In genomic region chr15:66923438-66923881, GRCh38 we compare ENCODE assay signal across 8 cellular contexts.
DNase-seq lines count a peak whose midpoint lies in the region; ATAC-seq, FAIRE-seq and TF ChIP-seq lines count a peak whose summit lies in the region.

No MANE protein-coding gene starts in this region.

- WGBS in A549 (ENCODE audit: missing lambda C conversion rate), result 54% methylated on average over 7 of the region's 7 CpGs

- no peak for TF ChIP-seq EP300 in A549 (IDR thresholded peaks at IDR 0.05)

- H3K27ac ChIP-seq in A549, result peak overlapping the region in 1 of 2 experiments; percentile 31; a peak in 2 of 6 replicates
- H3K27ac ChIP-seq in HEK293 (ENCODE audit: extremely low read depth, low read depth, low read length), result no peak overlapping the region

- H3K4me1 Mint-ChIP-seq in activated CD4-positive, alpha-beta T cell treated with anti-CD3 and anti-CD28 coated beads, Interleukin-2, amount 10 ng/mL, durations not matched to agents 24 days and 14 days, result peaks cover 9% of the 10 kb centered on the region
- H3K4me1 Mint-ChIP-seq in glutamatergic neuron (ENCODE audit: low read depth, unreplicated experiment), result no peaks in the 10 kb centered on the region

- H3K4me3 Mint-ChIP-seq in activated CD4-positive, alpha-beta T cell treated with anti-CD3 and anti-CD28 coated beads, Interleukin-2, amount 10 ng/mL, durations not matched to agents 24 days and 14 days, result no peak overlapping the region
- no peak overlapping the region for H3K4me3 Mint-ChIP-seq in glutamatergic neuron (ENCODE audit: unreplicated experiment)

- no peaks in the 10 kb centered on the region for H3K36me3 Mint-ChIP-seq in activated CD4-positive, alpha-beta T cell treated with anti-CD3 and anti-CD28 coated beads, Interleukin-2, amount 10 ng/mL, durations not matched to agents 24 days and 14 days (ENCODE audit: low read depth)
- H3K36me3 Mint-ChIP-seq in glutamatergic neuron (ENCODE audit: unreplicated experiment), result peaks cover 8% of the 10 kb centered on the region

- H3K4me2 ChIP-seq in A549, result no peak overlapping the region

- H3K4me3 ChIP-seq in A549 (no peak overlapping the region), HEK293 (ENCODE audit: low read depth, low read length) (no peak overlapping the region)

- ATAC-seq in A549 (peak; percentile 64 to 87; a peak in 3 of 6 replicates), GM19455 (IDR thresholded peaks at IDR 0.05; ENCODE audit: unreplicated experiment) (no peak)

- no peaks in the 10 kb centered on the region for H3K36me3 ChIP-seq in HEK293 (ENCODE audit: control insufficient read depth in 2 of 2, insufficient read depth in 1 of 2, low read length in 2 of 2)

- peaks cover 5% of the 10 kb centered on the region for H3K9me3 Mint-ChIP-seq in activated CD4-positive, alpha-beta T cell treated with anti-CD3 and anti-CD28 coated beads, Interleukin-2, amount 10 ng/mL, durations not matched to agents 24 days and 14 days
- peaks cover 2% of the 10 kb centered on the region for H3K9me3 Mint-ChIP-seq in glutamatergic neuron (ENCODE audit: unreplicated experiment)

- no peak for FAIRE-seq in A549 (lab: Jason Lieb, UNC)
- no peak for FAIRE-seq in GM19239 (lab: Jason Lieb, UNC)

- H3K27me3 Mint-ChIP-seq in activated CD4-positive, alpha-beta T cell treated with anti-CD3 and anti-CD28 coated beads, Interleukin-2, amount 10 ng/mL, durations not matched to agents 24 days and 14 days, result peaks cover 24% of the 10 kb centered on the region
- H3K27me3 Mint-ChIP-seq in glutamatergic neuron (ENCODE audit: unreplicated experiment), result peaks cover 2% of the 10 kb centered on the region

- H3K9me3 ChIP-seq in A549 (peaks cover 14% of the 10 kb centered on the region), HEK293 (ENCODE audit: control insufficient read depth, insufficient read depth, low read depth, low read length) (no peaks in the 10 kb centered on the region)

- POLR2A ChIA-PET in A549 (lab: Yijun Ruan, JAX), result no interaction called here
- POLR2A ChIA-PET in HEK293 (lab: Yijun Ruan, JAX), result no interaction called here

- DNase-seq in A549 (ENCODE audit: low read depth in 1 of 2, low spot score in 1 of 2) (peak; percentile 58 to 64), glutamatergic neuron (peak; percentile 60), GM19239 (ENCODE audit: insufficient read length, low spot score) (no peak), GM19240 (ENCODE audit: insufficient read length, low spot score) (no peak)
- peak; percentile 77 for DNase-seq in activated CD4-positive, alpha-beta T cell treated with anti-CD3 and anti-CD28 coated beads, Interleukin-2, amount 10 ng/mL, durations not matched to agents 24 days and 14 days
- peak; percentile 39 for DNase-seq in stimulated activated CD4-positive, alpha-beta T cell treated with anti-CD3 and anti-CD28 coated beads, Interleukin-4, amount 100 ng/mL, for 24 hours

- intact Hi-C loops in activated CD4-positive, alpha-beta T cell treated with anti-CD3 and anti-CD28 coated beads, Interleukin-2, amount 10 ng/mL, durations not matched to agents 24 days and 14 days (cut with micrococcal nuclease), result no loop called here

- TF ChIP-seq POLR2A in A549 (IDR thresholded peaks at IDR 0.05; ENCODE audit: low read length), result no peak

- no peak overlapping the region for H3K27ac Mint-ChIP-seq in activated CD4-positive, alpha-beta T cell treated with anti-CD3 and anti-CD28 coated beads, Interleukin-2, amount 10 ng/mL, durations not matched to agents 24 days and 14 days
- no peak overlapping the region for H3K27ac Mint-ChIP-seq in glutamatergic neuron (ENCODE audit: unreplicated experiment)

- H3K4me1 ChIP-seq in A549 (peaks cover 16% of the 10 kb centered on the region), HEK293 (ENCODE audit: control insufficient read depth, insufficient read depth, low read length) (no peaks in the 10 kb centered on the region)

- CTCF ChIA-PET in A549 (lab: Yijun Ruan, JAX) (interaction anchor here (2.4 to 20.9 kb wide), 2 partner anchors 8 to 20 kb away, joined by 16 to 261 read pairs; no protein-coding TSS in a partner anchor), HEK293 (lab: Yijun Ruan, JAX) (interaction anchor here (0.5 to 11.2 kb wide), 15 partner anchors 8 to 1599 kb away, joined by 3 to 108 read pairs (median 4); no protein-coding TSS in a partner anchor)

- peak; percentile 45; the same call in 2 of the 3 replicates for TF ChIP-seq CTCF in A549 (IDR thresholded peaks at IDR 0.05)
- TF ChIP-seq CTCF in HEK293 (tag by site-specific recombination; IDR thresholded peaks at IDR 0.05), result peak; percentile 62
- TF ChIP-seq CTCF in glutamatergic neuron (IDR thresholded peaks at IDR 0.05; ENCODE audit: partially characterized antibody, unreplicated experiment), result peak; percentile 62

- TF ChIP-seq RAD21 in A549 (conservative IDR thresholded peaks at IDR 0.05 in 1 of 2, IDR thresholded peaks at IDR 0.05 in 1 of 2), result peak; percentile 28 to 58; a peak in 4 of 5 replicates

TF ChIP-seq in A549, 52 proteins besides CTCF, POLR2A, EP300 and RAD21:
- TF ChIP-seq NR3C1 (IDR thresholded peaks at IDR 0.05) (no peak), JUNB (IDR thresholded peaks at IDR 0.05) (no peak), ZSCAN20 (CRISPR knock-in tag; IDR thresholded peaks at IDR 0.05) (no peak), HES2 (IDR thresholded peaks at IDR 0.05) (no peak), SMC3 (IDR thresholded peaks at IDR 0.05) (peak; percentile 41)
TF ChIP-seq in A549: peak in this region for 1.

TF ChIP-seq in HEK293, 187 proteins besides CTCF, POLR2A, EP300 and RAD21:
- TF ChIP-seq ZNF366 (tag by site-specific recombination; conservative IDR thresholded peaks at IDR 0.05) (peak; percentile 59; the same call in 1 of the 2 replicates), ZIC2 (tag by site-specific recombination; IDR thresholded peaks at IDR 0.05) (peak; percentile 27; the same call in 1 of the 2 replicates), SCRT1 (tag by site-specific recombination; IDR thresholded peaks at IDR 0.05; ENCODE audit: borderline replicate concordance) (peak; percentile 42; the same call in 1 of the 2 replicates), ZNF501 (tag by site-specific recombination; IDR thresholded peaks at IDR 0.05) (peak; percentile 38; the same call in 1 of the 2 replicates), ZNF121 (tag by site-specific recombination; IDR thresholded peaks at IDR 0.05) (no peak), ZBTB17 (tag by site-specific recombination; IDR thresholded peaks at IDR 0.05) (peak; percentile 84), ZBTB44 (tag by site-specific recombination; IDR thresholded peaks at IDR 0.05) (no peak), ZNF394 (tag by site-specific recombination; IDR thresholded peaks at IDR 0.05; ENCODE audit: borderline replicate concordance) (no peak), ZNF18 (tag by site-specific recombination; IDR thresholded peaks at IDR 0.05) (peak; percentile 78), ZFP69B (tag by site-specific recombination; IDR thresholded peaks at IDR 0.05) (no peak), ZBTB20 (tag by site-specific recombination; IDR thresholded peaks at IDR 0.05) (0 out of 2 replicates have a peak, but pooled peaks have one; percentile 9), SCRT2 (tag by site-specific recombination; IDR thresholded peaks at IDR 0.05) (peak; percentile 79), KLF1 (tag by site-specific recombination; IDR thresholded peaks at IDR 0.05) (peak; percentile 70), ZNF585B (tag by site-specific recombination; IDR thresholded peaks at IDR 0.05) (no peak), BCL11A (tag by site-specific recombination; IDR thresholded peaks at IDR 0.05; ENCODE audit: low read depth) (no peak), ZNF239 (tag by site-specific recombination; IDR thresholded peaks at IDR 0.05) (no peak), ZNF2 (tag by site-specific recombination; IDR thresholded peaks at IDR 0.05) (peak; percentile 66), GLIS1 (tag by site-specific recombination; IDR thresholded peaks at IDR 0.05) (peak; percentile 64), ZNF510 (tag by site-specific recombination; IDR thresholded peaks at IDR 0.05; ENCODE audit: insufficient replicate concordance) (no peak), SP3 (tag by site-specific recombination; IDR thresholded peaks at IDR 0.05) (0 out of 2 replicates have a peak, but pooled peaks have one; percentile 25)
TF ChIP-seq in HEK293: peak in this region for 12.

Comparison
In these comparisons a context has a peak if more than half of its experiments do, and no peak if none do; other contexts are left out.
1. DNase-seq: peak in A549 (2 of 2), activated CD4-positive, alpha-beta T cell treated with anti-CD3 and anti-CD28 coated beads, Interleukin-2, amount 10 ng/mL, durations not matched to agents 24 days and 14 days (single experiment), glutamatergic neuron (single experiment) and stimulated activated CD4-positive, alpha-beta T cell treated with anti-CD3 and anti-CD28 coated beads, Interleukin-4, amount 100 ng/mL, for 24 hours (single experiment); none in GM19239 (single experiment) and GM19240 (single experiment).
2. Of the 5 proteins assayed by ChIP-seq in both HEK293 and A549: peak only in HEK293: none; only in A549: none; in both: CTCF; in neither: 4.
3. Peak in every context shown above with its lines, with median percentiles within 50 percentile points of each other: CTCF ChIP-seq.